ENCODE assay signal across 27 cellular contexts in the genomic region with DNA sequence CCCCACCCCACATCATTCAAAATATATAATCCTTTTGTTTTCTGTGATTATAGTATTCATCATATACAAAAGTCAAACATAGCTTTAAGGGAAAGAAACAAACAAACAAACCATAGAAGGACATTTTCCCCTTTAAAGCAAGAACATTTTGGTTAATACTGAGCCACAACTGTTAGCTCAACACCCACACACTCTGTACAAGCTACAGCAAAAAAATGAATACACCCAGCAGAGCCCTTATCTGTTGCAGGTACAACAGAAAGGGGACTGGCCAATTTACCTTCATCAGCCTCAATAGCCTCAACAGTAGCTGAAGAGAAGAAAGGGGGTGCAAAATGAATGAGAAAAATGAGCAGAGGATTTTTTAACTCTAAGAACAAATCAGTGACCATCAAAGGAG.
DNase-seq lines count a peak whose midpoint lies in the region; ATAC-seq and TF ChIP-seq lines count a peak whose summit lies in the region.
"Had no signal": no experiment of that assay in that cellular context is flagged by ENCODE, and none has a peak within 500 bp of the region (broad histone marks: within the 10 kb centered on the region; RNA-seq: fewer than 3 reads in every experiment).

No MANE protein-coding gene starts in this region.

- H3K27me3 Mint-ChIP-seq in neural progenitor cell (ENCODE audit: insufficient read depth, low read depth) (no peaks in the 10 kb centered on the region), type B pancreatic cell (no peaks in the 10 kb centered on the region)
- H3K27me3 Mint-ChIP-seq: activated CD4-positive, alpha-beta memory T cell treated with anti-CD3 and anti-CD28 coated beads, Interleukin-2, amount 10 ng/mL, durations not matched to agents 7 days and 5 days; stimulated activated naive CD8-positive, alpha-beta T cell treated with anti-CD3 and anti-CD28 coated beads, Interleukin-15, Interleukin-2, amounts not matched to agents 100 ng/mL and 50 ng/mL, for 24 hours; T-cell had no signal

- no peaks in the 10 kb centered on the region for H3K9me3 ChIP-seq in neural progenitor cell (ENCODE audit: low read depth)
- H3K9me3 ChIP-seq: gastroesophageal sphincter, psoas muscle, thoracic aorta, vagina had no signal

- TF ChIP-seq CTCF in neural progenitor cell (IDR thresholded peaks at IDR 0.05) (no peak), type B pancreatic cell (conservative IDR thresholded peaks at IDR 0.05) (no peak)

- DNase-seq in caudate nucleus (lab: John Stamatoyannopoulos, UW): no peak
- DNase-seq in neural progenitor cell (ENCODE audit: low spot score): no peak
- no peak for DNase-seq in D341Med (ENCODE audit: low spot score)
- DNase-seq in type B pancreatic cell (ENCODE audit: extremely low spot score, unreplicated experiment): no peak
- DNase-seq: activated CD4-positive, alpha-beta memory T cell treated with anti-CD3 and anti-CD28 coated beads, Interleukin-2, amount 10 ng/mL, durations not matched to agents 7 days and 5 days; activated CD8-positive, alpha-beta memory T cell treated with anti-CD3 and anti-CD28 coated beads, Interleukin-2, amount 50 U/mL, for 48 hours; activated naive CD4-positive, alpha-beta T cell treated with anti-CD3 and anti-CD28 coated beads, Interleukin-2, amount 50 U/mL, for 16 hours; cortex of kidney; EL; left cardiac atrium; NCI-H1092; NCI-H1930; NCI-H345; occipital lobe; psoas muscle; T-cell had no signal

- H3K36me3 Mint-ChIP-seq in neural progenitor cell (peaks cover 5% of the 10 kb centered on the region), type B pancreatic cell (peaks cover 13% of the 10 kb centered on the region)

- peaks cover 25% of the 10 kb centered on the region for H3F3A ChIP-seq in neural progenitor cell (ENCODE audit: low read depth)

- H3K9me3 Mint-ChIP-seq in neural progenitor cell: no peaks in the 10 kb centered on the region
- no peaks in the 10 kb centered on the region for H3K9me3 Mint-ChIP-seq in type B pancreatic cell
- H3K9me3 Mint-ChIP-seq: activated CD4-positive, alpha-beta memory T cell treated with anti-CD3 and anti-CD28 coated beads, Interleukin-2, amount 10 ng/mL, durations not matched to agents 7 days and 5 days; CD14-positive monocyte; stimulated activated naive CD8-positive, alpha-beta T cell treated with anti-CD3 and anti-CD28 coated beads, Interleukin-15, Interleukin-2, amounts not matched to agents 100 ng/mL and 50 ng/mL, for 24 hours; T-cell had no signal

- ATAC-seq in GM18517 (IDR thresholded peaks at IDR 0.05; ENCODE audit: unreplicated experiment) (peak; percentile 62), HG02798 (IDR thresholded peaks at IDR 0.05; ENCODE audit: poor library complexity, unreplicated experiment) (peak; percentile 37), GM19463 (IDR thresholded peaks at IDR 0.05; ENCODE audit: unreplicated experiment) (no peak), GM21825 (IDR thresholded peaks at IDR 0.05; ENCODE audit: unreplicated experiment) (no peak)
- ATAC-seq: activated CD4-positive, CD25-positive, alpha-beta regulatory T cell treated with anti-CD3 and anti-CD28 coated beads, Interleukin-2, amount 50 U/mL, for 24 hours; gastroesophageal sphincter; left cardiac atrium; psoas muscle; T-cell had no signal

- H3K27me3 ChIP-seq in neural progenitor cell: no peaks in the 10 kb centered on the region
- H3K27me3 ChIP-seq: gastroesophageal sphincter, hepatocyte, vagina had no signal

- H3K4me1 ChIP-seq in neural progenitor cell: peaks cover 80% of the 10 kb centered on the region
- H3K4me1 ChIP-seq: psoas muscle, vagina had no signal

- H3K4me1 Mint-ChIP-seq in neural progenitor cell (peaks cover 51% of the 10 kb centered on the region), type B pancreatic cell (ENCODE audit: unreplicated experiment) (no peaks in the 10 kb centered on the region)

- H3K4me3 ChIP-seq in neural progenitor cell: no peak overlapping the region
- H3K4me3 ChIP-seq: gastroesophageal sphincter, hepatocyte, psoas muscle, thoracic aorta, vagina had no signal

- no peak overlapping the region for H2AFZ ChIP-seq in neural progenitor cell (replicated peaks)
- H2AFZ ChIP-seq: hepatocyte had no signal

- H3K79me2 ChIP-seq in neural progenitor cell (ENCODE audit: low read depth): no peaks in the 10 kb centered on the region
- H3K79me2 ChIP-seq: hepatocyte had no signal

- H3K4me3 Mint-ChIP-seq in neural progenitor cell (no peak overlapping the region), type B pancreatic cell (no peak overlapping the region)
- H3K4me3 Mint-ChIP-seq: activated CD4-positive, alpha-beta memory T cell treated with anti-CD3 and anti-CD28 coated beads, Interleukin-2, amount 10 ng/mL, durations not matched to agents 7 days and 5 days; CD14-positive monocyte; stimulated activated naive CD8-positive, alpha-beta T cell treated with anti-CD3 and anti-CD28 coated beads, Interleukin-15, Interleukin-2, amounts not matched to agents 100 ng/mL and 50 ng/mL, for 24 hours; T-cell had no signal

- H4K20me1 ChIP-seq in neural progenitor cell (ENCODE audit: low read depth): no peaks in the 10 kb centered on the region

- no peak overlapping the region for H3K9ac ChIP-seq in neural progenitor cell

- no peak overlapping the region for H3K27ac Mint-ChIP-seq in neural progenitor cell
- H3K27ac Mint-ChIP-seq in type B pancreatic cell: no peak overlapping the region
- H3K27ac Mint-ChIP-seq: activated CD4-positive, alpha-beta memory T cell treated with anti-CD3 and anti-CD28 coated beads, Interleukin-2, amount 10 ng/mL, durations not matched to agents 7 days and 5 days; CD14-positive monocyte; stimulated activated naive CD8-positive, alpha-beta T cell treated with anti-CD3 and anti-CD28 coated beads, Interleukin-15, Interleukin-2, amounts not matched to agents 100 ng/mL and 50 ng/mL, for 24 hours had no signal

- peak overlapping the region; percentile 33 for H3K27ac ChIP-seq in caudate nucleus (ENCODE audit: low read depth, low read length)
- H3K27ac ChIP-seq in neural progenitor cell: peak overlapping the region; percentile 74
- H3K27ac ChIP-seq: gastroesophageal sphincter, hepatocyte, psoas muscle, thoracic aorta, vagina had no signal

- no peak overlapping the region for H3K4me2 ChIP-seq in neural progenitor cell
- H3K4me2 ChIP-seq: hepatocyte had no signal

- no peaks in the 10 kb centered on the region for H3K36me3 ChIP-seq in neural progenitor cell
- H3K36me3 ChIP-seq: thoracic aorta, vagina had no signal

Comparison
In these comparisons a context has a peak if more than half of its experiments do, and no peak if none do; other contexts are left out.
1. ATAC-seq: peak in GM18517 (single experiment) and HG02798 (single experiment); none in GM19463 (single experiment) and GM21825 (single experiment).